8 cellular contexts compared by ENCODE assay signal in genomic region chr11:64357904-64358535, GRCh38. TPM values are rescaled to one million over a fixed set of nuclear protein-coding genes. Genes with fewer than 3 reads are reported as not detected.
DNase-seq lines count a peak whose midpoint lies in the region; ATAC-seq and TF ChIP-seq lines count a peak whose summit lies in the region.

No MANE protein-coding gene starts in this region.

- peak overlapping the region; percentile 55 to 75 for H3K4me3 Mint-ChIP-seq in stimulated activated naive B cell treated with anti-CD40 and anti-IgM and Interleukin-4, amounts not matched to agents 10 μg/mL and 1 μg/mL and 100 μg/mL, for 72 hours

- H3K27ac Mint-ChIP-seq in stimulated activated naive B cell treated with anti-CD40 and anti-IgM and Interleukin-4, amounts not matched to agents 10 μg/mL and 1 μg/mL and 100 μg/mL, for 72 hours = no peak overlapping the region

- peak overlapping the region; percentile 81 for H3K27ac ChIP-seq in 22Rv1

- peaks cover 20 to 34% of the 10 kb centered on the region in 2 donors for H3K36me3 Mint-ChIP-seq in stimulated activated naive B cell treated with anti-CD40 and anti-IgM and Interleukin-4, amounts not matched to agents 10 μg/mL and 1 μg/mL and 100 μg/mL, for 72 hours

- peaks cover 42 to 65% of the 10 kb centered on the region in 2 donors for H3K4me1 Mint-ChIP-seq in stimulated activated naive B cell treated with anti-CD40 and anti-IgM and Interleukin-4, amounts not matched to agents 10 μg/mL and 1 μg/mL and 100 μg/mL, for 72 hours

- H3K9me3 Mint-ChIP-seq in stimulated activated naive B cell treated with anti-CD40 and anti-IgM and Interleukin-4, amounts not matched to agents 10 μg/mL and 1 μg/mL and 100 μg/mL, for 72 hours = no peaks in the 10 kb centered on the region

- no peak for ATAC-seq in stimulated activated naive B cell treated with anti-CD40 and anti-IgM and Interleukin-4, amounts not matched to agents 10 μg/mL and 1 μg/mL and 100 μg/mL, for 72 hours (replicated peaks)
- no peak for ATAC-seq in GM18519 (IDR thresholded peaks at IDR 0.05; ENCODE audit: low FRiP score, unreplicated experiment)

- TF ChIP-seq CTCF in 22Rv1 (IDR thresholded peaks at IDR 0.05) = no peak

- no peaks in the 10 kb centered on the region for H3K27me3 Mint-ChIP-seq in stimulated activated naive B cell treated with anti-CD40 and anti-IgM and Interleukin-4, amounts not matched to agents 10 μg/mL and 1 μg/mL and 100 μg/mL, for 72 hours

- DNase-seq in HUDEP-2 (lab: John Stamatoyannopoulos, UW; ENCODE audit: unreplicated experiment in 76 of 76) (peak in 56 of 76 experiments; percentile 1 to 79 (median 46)), activated T-helper 1 cell treated with Interleukin-2 at 50 U/mL for 16 hours (ENCODE audit: low read depth) (peak; percentile 41), islet precursor cell (peak; percentile 62), Kasumi-1 (lab: John Stamatoyannopoulos, UW) (no peak), mesenteric fat pad (ENCODE audit: low spot score) (no peak)
- no peak for DNase-seq in stimulated activated naive B cell treated with anti-CD40 and anti-IgM and Interleukin-4, amounts not matched to agents 10 μg/mL and 1 μg/mL and 100 μg/mL, for 72 hours

RNA-seq across cellular contexts. Expression of gene RPS6KA4, which starts 0.9 kb away (rescaled TPM):
- total RNA-seq in mesenteric fat pad = 26.1 TPM

RNA-seq across cellular contexts. Expression of gene CCDC88B, which starts 18.0 kb away (rescaled TPM):
- 11.5 TPM for total RNA-seq in mesenteric fat pad

RNA-seq across cellular contexts. Expression of gene PRDX5, which starts 40.1 kb away (rescaled TPM):
- total RNA-seq in mesenteric fat pad = 111 TPM

RNA-seq across cellular contexts. Expression of gene TRMT112, which starts 40.7 kb away (rescaled TPM):
- 151 TPM for total RNA-seq in mesenteric fat pad

RNA-seq across cellular contexts. Expression of gene ESRRA, which starts 52.7 kb away (rescaled TPM):
- total RNA-seq in mesenteric fat pad = 56.9 TPM

Comparison
In these comparisons a context has a peak if more than half of its experiments do, and no peak if none do; other contexts are left out.
1. DNase-seq: peak in HUDEP-2 (56 of 76), activated T-helper 1 cell treated with Interleukin-2 at 50 U/mL for 16 hours (single experiment) and islet precursor cell (single experiment); none in stimulated activated naive B cell treated with anti-CD40 and anti-IgM and Interleukin-4, amounts not matched to agents 10 μg/mL and 1 μg/mL and 100 μg/mL, for 72 hours (single experiment), Kasumi-1 (0 of 2) and mesenteric fat pad (single experiment).